In the genomic region with DNA sequence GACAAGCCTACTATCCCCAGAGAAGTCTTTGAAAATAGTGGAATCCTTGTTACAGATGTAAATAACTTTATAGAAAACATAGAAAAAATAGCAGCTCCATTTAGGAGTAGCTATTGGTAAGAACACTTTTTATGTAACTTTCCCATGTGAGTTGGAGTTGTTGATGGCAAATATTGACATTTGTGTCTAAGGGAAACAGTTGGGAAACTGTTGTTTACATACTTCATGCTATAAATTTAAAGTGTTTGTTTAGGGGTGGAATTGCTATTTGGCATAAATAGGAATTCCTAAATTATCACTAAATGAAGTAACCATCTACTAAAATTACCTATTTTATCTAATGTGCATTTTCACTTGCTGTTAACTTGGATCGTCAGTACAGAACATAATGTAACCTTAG, we compare ENCODE assay signal across 21 cellular contexts.
"Had no signal": no experiment of that assay in that cellular context is flagged by ENCODE, and none has a peak within 500 bp of the region (broad histone marks: within the 10 kb centered on the region; RNA-seq: fewer than 3 reads in every experiment).

No MANE protein-coding gene starts in this region.

- H3K27ac Mint-ChIP-seq: activated naive CD8-positive, alpha-beta T cell; activated T-helper 1 cell treated with anti-CD3 and anti-CD28 coated beads, Interleukin-12 subunit alpha, Interleukin-12 subunit beta, Interleukin-2, Interleukin-4 antibody, amounts not matched to agents 30 ng/mL and 10 ng/mL and 1 ng/mL, durations not matched to agents 14 hours and 24 hours and 36 hours; neural progenitor cell; stimulated activated naive CD8-positive, alpha-beta T cell treated with anti-CD3 and anti-CD28 coated beads, Interleukin-15, Interleukin-2, amounts not matched to agents 100 ng/mL and 50 ng/mL, for 24 hours had no signal

- H3K27ac ChIP-seq: gastroesophageal sphincter, heart left ventricle, left ventricle myocardium inferior, neural progenitor cell, psoas muscle, skin epidermis, transverse colon, uterus had no signal

- H3K9me3 ChIP-seq: gastroesophageal sphincter, heart left ventricle, left ventricle myocardium inferior, psoas muscle, transverse colon, uterus had no signal

- DNase-seq: activated CD4-positive, alpha-beta T cell treated with anti-CD3 and anti-CD28 coated beads, Interleukin-2, amount 50 U/mL, for 1 hour; activated gamma-delta T cell treated with Interleukin-2 at 50 U/mL for 16 hours; effector CD8-positive, alpha-beta T cell; heart left ventricle; kidney; left ventricle myocardium inferior; psoas muscle; right cardiac atrium; stimulated activated CD4-positive, alpha-beta T cell treated with anti-CD3 and anti-CD28 coated beads, Interleukin-15, amount 100 ng/mL, for 24 hours; stimulated activated CD4-positive, alpha-beta T cell treated with anti-CD3 and anti-CD28 coated beads, Interleukin-2, amount 100 ng/mL, for 48 hours; T-helper 9 cell; transverse colon; uterus had no signal

- H3K9me3 Mint-ChIP-seq: activated T-helper 1 cell treated with anti-CD3 and anti-CD28 coated beads, Interleukin-12 subunit alpha, Interleukin-12 subunit beta, Interleukin-2, Interleukin-4 antibody, amounts not matched to agents 30 ng/mL and 10 ng/mL and 1 ng/mL, durations not matched to agents 14 hours and 24 hours and 36 hours; neural progenitor cell; stimulated activated naive CD8-positive, alpha-beta T cell treated with anti-CD3 and anti-CD28 coated beads, Interleukin-15, Interleukin-2, amounts not matched to agents 100 ng/mL and 50 ng/mL, for 24 hours had no signal

- ATAC-seq: activated CD4-positive, CD25-positive, alpha-beta regulatory T cell treated with anti-CD3 and anti-CD28 coated beads, Interleukin-2, amount 50 U/mL, for 24 hours; esophagus mucosa; gastroesophageal sphincter; heart left ventricle had no signal

- H3K27me3 Mint-ChIP-seq: activated naive CD8-positive, alpha-beta T cell; stimulated activated naive CD8-positive, alpha-beta T cell treated with anti-CD3 and anti-CD28 coated beads, Interleukin-15, Interleukin-2, amounts not matched to agents 100 ng/mL and 50 ng/mL, for 24 hours had no signal

- H3K27me3 ChIP-seq: gastroesophageal sphincter, heart left ventricle, neural progenitor cell, transverse colon, uterus had no signal

- H3K36me3 ChIP-seq: uterus had no signal

- H3K4me3 ChIP-seq: gastroesophageal sphincter, heart left ventricle, left ventricle myocardium inferior, neural progenitor cell, psoas muscle, skin epidermis, transverse colon, uterus had no signal

- H3K4me1 ChIP-seq: gastroesophageal sphincter, heart left ventricle, neural progenitor cell, psoas muscle, transverse colon, uterus had no signal

- H3K4me3 Mint-ChIP-seq: activated naive CD8-positive, alpha-beta T cell; activated T-helper 1 cell treated with anti-CD3 and anti-CD28 coated beads, Interleukin-12 subunit alpha, Interleukin-12 subunit beta, Interleukin-2, Interleukin-4 antibody, amounts not matched to agents 30 ng/mL and 10 ng/mL and 1 ng/mL, durations not matched to agents 14 hours and 24 hours and 36 hours; neural progenitor cell; stimulated activated naive CD8-positive, alpha-beta T cell treated with anti-CD3 and anti-CD28 coated beads, Interleukin-15, Interleukin-2, amounts not matched to agents 100 ng/mL and 50 ng/mL, for 24 hours had no signal

- H3K4me1 Mint-ChIP-seq: neural progenitor cell had no signal

- FAIRE-seq: kidney had no signal

- H2AFZ ChIP-seq: neural progenitor cell had no signal

- H3K4me2 ChIP-seq: neural progenitor cell had no signal

- H3K9ac ChIP-seq: neural progenitor cell had no signal
